In genomic region chr3:119913021-119913420, GRCh38 we compare ENCODE assay signal across 24 cellular contexts.
A peak's percentile ranks its signal among the peaks of the same experiment; 100 is the strongest.
DNase-seq lines count a peak whose midpoint lies in the region; ATAC-seq, FAIRE-seq and TF ChIP-seq lines count a peak whose summit lies in the region.
"Had no signal": no experiment of that assay in that cellular context is flagged by ENCODE, and none has a peak within 500 bp of the region (broad histone marks: within the 10 kb centered on the region; RNA-seq: fewer than 3 reads in every experiment).

No MANE protein-coding gene starts in this region.

- H3K27me3 ChIP-seq in small intestine (ENCODE audit: control insufficient read depth in 2 of 2, insufficient read depth in 2 of 2, low read length in 2 of 2) (no peaks in the 10 kb centered on the region), prostate gland (replicated peaks; ENCODE audit: insufficient read depth) (no peaks in the 10 kb centered on the region)
- H3K27me3 ChIP-seq: BLaER1, brain microvascular endothelial cell, right atrium auricular region, upper lobe of right lung had no signal

- H3K27me3 Mint-ChIP-seq in activated T-cell treated with anti-CD3 and anti-CD28 coated beads, Interleukin-2, amount 50 U/mL, for 24 hours = no peaks in the 10 kb centered on the region
- H3K27me3 Mint-ChIP-seq in activated T-cell treated with anti-CD3 and anti-CD28 coated beads, Interleukin-2, amount 50 U/mL, for 72 hours (ENCODE audit: low read depth) = no peaks in the 10 kb centered on the region

- intact Hi-C loops in prostate gland (cut with DNase I) = no loop called here

- no peaks in the 10 kb centered on the region for H3K9me3 Mint-ChIP-seq in activated T-cell treated with anti-CD3 and anti-CD28 coated beads, Interleukin-2, amount 50 U/mL, for 24 hours
- no peaks in the 10 kb centered on the region for H3K9me3 Mint-ChIP-seq in activated T-cell treated with anti-CD3 and anti-CD28 coated beads, Interleukin-2, amount 50 U/mL, for 72 hours
- H3K9me3 Mint-ChIP-seq: activated T-helper 2 cell treated with anti-CD3 and anti-CD28 coated beads, Interferon-gamma antibody, Interleukin-2, Interleukin-4, amounts not matched to agents 10 μg/mL and 5 μg/mL and 100 μg/mL, durations not matched to agents 14 hours and 24 hours and 36 hours; natural killer cell had no signal

- peaks cover 63% of the 10 kb centered on the region for H3K36me3 Mint-ChIP-seq in activated T-cell treated with anti-CD3 and anti-CD28 coated beads, Interleukin-2, amount 50 U/mL, for 24 hours (ENCODE audit: low read depth)
- H3K36me3 Mint-ChIP-seq in activated T-cell treated with anti-CD3 and anti-CD28 coated beads, Interleukin-2, amount 50 U/mL, for 72 hours (ENCODE audit: insufficient read depth in 2 of 2) = peaks cover 4 to 18% of the 10 kb centered on the region in 2 donors

- 32 to 63% (median 41%) methylated on average over 3 of the region's 3 CpGs for WGBS in small intestine, 3 donors
- WGBS in prostate gland = 59% methylated on average over 3 of the region's 3 CpGs

- TF ChIP-seq CTCF in LNCaP clone FGC (IDR thresholded peaks at IDR 0.05; ENCODE audit: control insufficient read depth, extremely low read depth, insufficient read depth) = no peak
- TF ChIP-seq CTCF in RWPE1 (conservative IDR thresholded peaks at IDR 0.05; ENCODE audit: low read depth) = no peak
- no peak for TF ChIP-seq CTCF in prostate gland (IDR thresholded peaks at IDR 0.05)

- H3K9me3 ChIP-seq in small intestine (ENCODE audit: control insufficient read depth, low read depth) (no peaks in the 10 kb centered on the region), prostate gland (no peaks in the 10 kb centered on the region)
- H3K9me3 ChIP-seq: BLaER1, right atrium auricular region, upper lobe of right lung had no signal

- H3K4me1 ChIP-seq in small intestine (ENCODE audit: control insufficient read depth in 2 of 2, insufficient read depth in 1 of 2, low read depth in 1 of 2, low read length in 1 of 2) (peaks cover 3 to 6% of the 10 kb centered on the region in 2 donors), prostate gland (replicated peaks) (no peaks in the 10 kb centered on the region)
- H3K4me1 ChIP-seq: upper lobe of right lung had no signal

- H3K4me1 Mint-ChIP-seq in activated T-cell treated with anti-CD3 and anti-CD28 coated beads, Interleukin-2, amount 50 U/mL, for 24 hours (ENCODE audit: low read depth) = peaks cover 37% of the 10 kb centered on the region
- H3K4me1 Mint-ChIP-seq in activated T-cell treated with anti-CD3 and anti-CD28 coated beads, Interleukin-2, amount 50 U/mL, for 72 hours (ENCODE audit: low read depth) = peaks cover 46% of the 10 kb centered on the region

- TF ChIP-seq POLR2A in prostate gland (IDR thresholded peaks at IDR 0.05) = no peak

- H3K4me3 ChIP-seq in LNCaP clone FGC (ENCODE audit: low read depth, low read length) = peak overlapping the region; percentile 41
- H3K4me3 ChIP-seq in small intestine (ENCODE audit: low read depth in 1 of 2, low read length in 2 of 2) = no peak overlapping the region
- no peak overlapping the region for H3K4me3 ChIP-seq in prostate gland
- H3K4me3 ChIP-seq: BLaER1, right atrium auricular region, upper lobe of right lung had no signal

- H3K4me3 Mint-ChIP-seq in activated T-cell treated with anti-CD3 and anti-CD28 coated beads, Interleukin-2, amount 50 U/mL, for 24 hours = no peak overlapping the region
- H3K4me3 Mint-ChIP-seq in activated T-cell treated with anti-CD3 and anti-CD28 coated beads, Interleukin-2, amount 50 U/mL, for 72 hours = peak overlapping the region in 1 of 2 donors; percentile 14
- H3K4me3 Mint-ChIP-seq: natural killer cell had no signal

- CTCF ChIA-PET in RWPE1 (lab: Yijun Ruan, JAX) = no interaction called here

- no peak for ATAC-seq in activated T-cell treated with anti-CD3 and anti-CD28 coated beads, Interleukin-2, amount 50 U/mL, for 72 hours (replicated peaks in 1 of 2)
- no peak for ATAC-seq in GM18520 (IDR thresholded peaks at IDR 0.05; ENCODE audit: unreplicated experiment)
- ATAC-seq: left lobe of liver, natural killer cell, upper lobe of right lung had no signal

- POLR2A ChIA-PET in RWPE1 (lab: Yijun Ruan, JAX; ENCODE audit: low non-redundant PET) = no interaction called here

- DNase-seq in activated T-cell treated with anti-CD3 and anti-CD28 coated beads, Interleukin-2, amount 50 U/mL, for 24 hours = no peak
- DNase-seq in activated T-cell treated with anti-CD3 and anti-CD28 coated beads, Interleukin-2, amount 50 U/mL, for 72 hours = no peak
- DNase-seq in LNCaP clone FGC (ENCODE audit: low read depth) (peak; percentile 59), epithelial cell of prostate (ENCODE audit: low read depth, low spot score) (no peak), small intestine (peak; percentile 64), RWPE1 (ENCODE audit: low spot score) (no peak), prostate gland (ENCODE audit: low spot score) (no peak)
- DNase-seq: activated CD4-positive, alpha-beta T cell treated with anti-CD3 and anti-CD28 coated beads for 48 hours; brain microvascular endothelial cell; DND-41; effector memory CD4-positive, alpha-beta T cell; KG1; midbrain; natural killer cell; NCI-H187 treated with DMSO at 0.1 percent for 48 hours; NCI-H2227 treated with DMSO at 0.1 percent for 48 hours; NCI-H748 treated with DMSO at 0.1 percent for 48 hours; stimulated activated CD8-positive, alpha-beta memory T cell treated with anti-CD3 and anti-CD28 coated beads, Interleukin-4, amount 100 ng/mL, for 48 hours; upper lobe of right lung had no signal

- peaks cover 0 to 4% of the 10 kb centered on the region in 2 donors for H3K36me3 ChIP-seq in small intestine (ENCODE audit: control insufficient read depth in 2 of 2, insufficient read depth in 2 of 2, low read length in 2 of 2)
- H3K36me3 ChIP-seq in prostate gland = no peaks in the 10 kb centered on the region

- H3K27ac ChIP-seq in epithelial cell of prostate (peak overlapping the region; percentile 65), small intestine (ENCODE audit: low read depth in 1 of 2, low read length in 1 of 2) (no peak overlapping the region), RWPE1 (no peak overlapping the region), prostate gland (no peak overlapping the region)
- H3K27ac ChIP-seq: BLaER1, brain microvascular endothelial cell, right atrium auricular region, upper lobe of right lung had no signal

- peak; percentile 81 for FAIRE-seq in small intestine (lab: Jason Lieb, UNC)

- H3K27ac Mint-ChIP-seq in activated T-cell treated with anti-CD3 and anti-CD28 coated beads, Interleukin-2, amount 50 U/mL, for 24 hours = peak overlapping the region; percentile 97
- H3K27ac Mint-ChIP-seq in activated T-cell treated with anti-CD3 and anti-CD28 coated beads, Interleukin-2, amount 50 U/mL, for 72 hours = no peak overlapping the region

Comparison
In these comparisons a context has a peak if more than half of its experiments do, and no peak if none do; other contexts are left out.
1. DNase-seq: peak in LNCaP clone FGC (single experiment) and small intestine (single experiment); none in activated T-cell treated with anti-CD3 and anti-CD28 coated beads, Interleukin-2, amount 50 U/mL, for 24 hours (single experiment), activated T-cell treated with anti-CD3 and anti-CD28 coated beads, Interleukin-2, amount 50 U/mL, for 72 hours (0 of 2), epithelial cell of prostate (single experiment), RWPE1 (single experiment) and prostate gland (single experiment).